Comparison of ENCODE assay signal across 8 cellular contexts in the genomic region with DNA sequence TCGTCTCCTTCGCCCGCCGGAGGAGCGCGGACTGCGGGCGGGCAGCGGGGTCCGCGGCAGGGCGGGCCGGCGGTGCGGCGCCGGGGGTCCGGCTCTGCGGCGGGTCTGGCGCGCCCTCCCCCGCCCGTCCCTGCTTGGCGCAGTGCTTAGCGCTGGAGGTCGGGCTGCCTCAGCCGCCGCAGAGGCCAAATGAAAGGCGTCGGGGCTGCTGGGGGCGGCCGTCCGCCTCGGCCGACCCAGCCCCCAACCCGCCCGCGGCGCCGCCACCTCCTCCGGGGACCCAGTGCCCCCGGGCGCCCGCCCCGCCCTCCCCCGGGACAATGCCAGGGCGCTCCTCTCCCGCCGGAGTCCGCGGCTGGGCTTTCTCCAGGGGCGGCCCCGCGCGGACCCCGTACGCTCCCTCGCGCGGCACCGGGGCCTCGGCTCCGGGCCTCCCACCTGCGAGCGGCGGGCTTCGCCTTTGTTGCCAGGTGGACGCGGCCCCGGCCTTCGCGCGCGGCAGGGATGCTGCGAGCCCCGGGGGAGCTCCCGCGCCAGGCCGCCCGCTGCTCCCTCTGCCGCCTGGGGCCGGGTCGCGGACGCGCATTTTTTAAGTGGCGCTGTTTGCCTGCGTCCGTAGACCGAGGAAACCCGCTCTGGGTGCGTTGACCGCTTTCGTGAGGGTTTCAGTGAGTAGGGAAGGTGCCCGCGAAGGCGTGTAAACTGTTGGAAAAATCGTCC. TPM values are rescaled to one million over a fixed set of nuclear protein-coding genes. Genes with fewer than 3 reads are reported as not detected.
DNase-seq lines count a peak whose midpoint lies in the region; ATAC-seq and TF ChIP-seq lines count a peak whose summit lies in the region.

No MANE protein-coding gene starts in this region.

- H2AFZ ChIP-seq in smooth muscle cell (ENCODE audit: low read depth), result no peak overlapping the region

- peaks cover 34 to 75% (median 47%) of the 10 kb centered on the region in 10 experiments for H3K4me1 ChIP-seq in BLaER1 treated with 17β-estradiol and CSF1 and Interleukin-3, amounts not matched to agents 10 nM and 100 nM
- H3K4me1 ChIP-seq in smooth muscle cell (ENCODE audit: low read depth), result peaks cover 18% of the 10 kb centered on the region

- peak overlapping the region; percentile 43 to 95 (median 88); a peak in 21 of 22 replicates for H3K4me2 ChIP-seq in BLaER1 treated with 17β-estradiol and CSF1 and Interleukin-3, amounts not matched to agents 10 nM and 100 nM
- H3K4me2 ChIP-seq in smooth muscle cell, result peak overlapping the region; percentile 86

- H3F3A ChIP-seq in smooth muscle cell (ENCODE audit: low read depth), result peaks cover 4% of the 10 kb centered on the region

- under 1% methylated on average over 69 of the region's 99 CpGs for WGBS in smooth muscle cell (ENCODE audit: low lambda C conversion rate)

- peak; percentile 26 for ATAC-seq in GM19351 (IDR thresholded peaks at IDR 0.05; ENCODE audit: unreplicated experiment)
- ATAC-seq in HG03457 (IDR thresholded peaks at IDR 0.05; ENCODE audit: unreplicated experiment), result peak; percentile 21

- H3K9me3 ChIP-seq in BLaER1 treated with 17β-estradiol and CSF1 and Interleukin-3, amounts not matched to agents 10 nM and 100 nM (replicated peaks in 1 of 11), result no peaks in the 10 kb centered on the region
- no peaks in the 10 kb centered on the region for H3K9me3 ChIP-seq in smooth muscle cell (replicated peaks; ENCODE audit: low read depth)

- H3K36me3 Mint-ChIP-seq in brain, result peaks cover 17% of the 10 kb centered on the region

- H3K79me2 ChIP-seq in smooth muscle cell (ENCODE audit: low read depth), result peaks cover 37% of the 10 kb centered on the region

- TF ChIP-seq CTCF in brain (conservative IDR thresholded peaks at IDR 0.05), result no peak
- TF ChIP-seq CTCF in smooth muscle cell (IDR thresholded peaks at IDR 0.05; ENCODE audit: borderline replicate concordance, insufficient read depth, poor library complexity, severe bottlenecking), result peak; percentile 11

- peak overlapping the region; percentile 22 to 97 (median 88) for H3K27ac Mint-ChIP-seq in brain

- peaks cover 18% of the 10 kb centered on the region for H3K27me3 Mint-ChIP-seq in brain

- H3K9ac ChIP-seq in BLaER1 treated with 17β-estradiol and CSF1 and Interleukin-3, amounts not matched to agents 10 nM and 100 nM, result peak overlapping the region; percentile 93 to 100 (median 97)
- peak overlapping the region; percentile 77 for H3K9ac ChIP-seq in smooth muscle cell (ENCODE audit: low read depth)

- peaks cover 0 to 42% (median 28%) of the 10 kb centered on the region in 11 experiments; a peak in 16 of 22 replicates for H3K27me3 ChIP-seq in BLaER1 treated with 17β-estradiol and CSF1 and Interleukin-3, amounts not matched to agents 10 nM and 100 nM
- no peaks in the 10 kb centered on the region for H3K27me3 ChIP-seq in smooth muscle cell (ENCODE audit: low read depth)

- DNase-seq in T-helper 9 cell (peak; percentile 41), iPS-NIHi11 (ENCODE audit: low spot score) (peak; percentile 51), smooth muscle cell (lab: John Stamatoyannopoulos, UW; ENCODE audit: unreplicated experiment) (no peak), SKM-1 treated with dmso at 0.1 percent for 144 hours (lab: John Stamatoyannopoulos, UW; ENCODE audit: unreplicated experiment) (no peak)

- H3K4me3 Mint-ChIP-seq in brain, result peak overlapping the region; percentile 91 to 99 (median 94)

- peak overlapping the region; percentile 89 to 98 (median 90) for H3K27ac ChIP-seq in BLaER1 treated with 17β-estradiol and CSF1 and Interleukin-3, amounts not matched to agents 10 nM and 100 nM
- peak overlapping the region; percentile 77 for H3K27ac ChIP-seq in smooth muscle cell (ENCODE audit: low read depth)

- peaks cover 0 to 20% (median 5%) of the 10 kb centered on the region in 11 experiments; a peak in 8 of 22 replicates for H3K36me3 ChIP-seq in BLaER1 treated with 17β-estradiol and CSF1 and Interleukin-3, amounts not matched to agents 10 nM and 100 nM
- no peaks in the 10 kb centered on the region for H3K36me3 ChIP-seq in smooth muscle cell (ENCODE audit: low read depth)

- peaks cover 44 to 56% (median 54%) of the 10 kb centered on the region in 11 experiments for H4K20me1 ChIP-seq in BLaER1 treated with 17β-estradiol and CSF1 and Interleukin-3, amounts not matched to agents 10 nM and 100 nM
- peaks cover 50% of the 10 kb centered on the region for H4K20me1 ChIP-seq in smooth muscle cell (ENCODE audit: low read depth)

- H3K4me1 Mint-ChIP-seq in brain, result peaks cover 43% of the 10 kb centered on the region

- H3K9me3 Mint-ChIP-seq in brain, result no peaks in the 10 kb centered on the region

- H3K4me3 ChIP-seq in BLaER1 treated with 17β-estradiol and CSF1 and Interleukin-3, amounts not matched to agents 10 nM and 100 nM, result peak overlapping the region; percentile 91 to 100 (median 94)
- peak overlapping the region; percentile 93 for H3K4me3 ChIP-seq in smooth muscle cell

RNA-seq across cellular contexts. Expression of a gene that starts 0.6 kb away (rescaled TPM):
- polyA plus RNA-seq in brain (ENCODE audit: insufficient read depth, low read depth, low replicate concordance), result 239 TPM
- total RNA-seq in smooth muscle cell, result 146 and 161 TPM in 2 replicates
- 121 and 176 TPM in 2 replicates for polyA plus RNA-seq in smooth muscle cell

Comparison
In these comparisons a context has a peak if more than half of its experiments do, and no peak if none do; other contexts are left out.
1. DNase-seq: peak in T-helper 9 cell (single experiment) and iPS-NIHi11 (single experiment); none in smooth muscle cell (single experiment) and SKM-1 treated with dmso at 0.1 percent for 144 hours (single experiment).